In genomic region chr2:112765251-112765650, GRCh38 we compare ENCODE assay signal across 8 cellular contexts. TPM values are rescaled to one million over a fixed set of nuclear protein-coding genes. Genes with fewer than 3 reads are reported as not detected.
DNase-seq lines count a peak whose midpoint lies in the region; ATAC-seq and TF ChIP-seq lines count a peak whose summit lies in the region.

No MANE protein-coding gene starts in this region.

- H3K4me1 ChIP-seq in HAP-1 (peaks cover 10% of the 10 kb centered on the region), ascending aorta (peaks cover 3 to 4% of the 10 kb centered on the region in 2 donors), mesenchymal stem cell (ENCODE audit: control insufficient read depth, insufficient read depth, low read depth, low read length) (peaks cover 1% of the 10 kb centered on the region), body of pancreas (peaks cover 12% of the 10 kb centered on the region)

- peak overlapping the region in 1 of 2 experiments; percentile 87 for H2BK12ac ChIP-seq in mesenchymal stem cell (ENCODE audit: low read length in 2 of 2)

- no peak for DNase-seq in AG04449 (ENCODE audit: low read depth, low spot score)
- peak in 1 of 2 experiments; percentile 11 for DNase-seq in HAP-1 (ENCODE audit: low spot score in 2 of 2)
- no peak for DNase-seq in ascending aorta (ENCODE audit: low spot score in 2 of 2)
- DNase-seq in mesenchymal stem cell: no peak
- no peak for DNase-seq in AG08395 (ENCODE audit: low spot score)
- DNase-seq in body of pancreas: no peak
- DNase-seq in left colon: no peak

- no peaks in the 10 kb centered on the region for H3K27me3 ChIP-seq in HAP-1 (ENCODE audit: low read depth)
- no peaks in the 10 kb centered on the region for H3K27me3 ChIP-seq in ascending aorta
- no peaks in the 10 kb centered on the region for H3K27me3 ChIP-seq in mesenchymal stem cell (ENCODE audit: control insufficient read depth in 1 of 2, insufficient read depth in 1 of 2, low read length in 2 of 2)
- no peaks in the 10 kb centered on the region for H3K27me3 ChIP-seq in body of pancreas

- H3K4me2 ChIP-seq in mesenchymal stem cell (ENCODE audit: low read length, poor library complexity, severe bottlenecking): peak overlapping the region; percentile 32

- no peak for TF ChIP-seq POLR2A in body of pancreas (IDR thresholded peaks at IDR 0.05)

- peak overlapping the region; percentile 49 for H2AFZ ChIP-seq in mesenchymal stem cell (ENCODE audit: low read depth, low read length)

- H3K9ac ChIP-seq in mesenchymal stem cell (ENCODE audit: low read length): peak overlapping the region; percentile 80

- no peak overlapping the region for H2AK5ac ChIP-seq in mesenchymal stem cell (ENCODE audit: low read length, severe bottlenecking)

- in situ Hi-C loops in HAP-1 (cut with MboI; ENCODE audit: low sequenced_read_pairs): no loop called here

- WGBS in mesenchymal stem cell: 82% methylated on average over 3 of the region's 4 CpGs
- WGBS in body of pancreas, 2 donors: 65 to 73% methylated on average over 4 of the region's 4 CpGs

- intact Hi-C loops in ascending aorta (cut with DNase I): no loop called here
- intact Hi-C loops in body of pancreas (cut with DNase I): no loop called here
- intact Hi-C loops in left colon (cut with DNase I, micrococcal nuclease): no loop called here

- H2BK15ac ChIP-seq in mesenchymal stem cell (ENCODE audit: low read depth, poor library complexity, severe bottlenecking): no peak overlapping the region

- H3K4me3 ChIP-seq in AG04449 (ENCODE audit: low read depth, low read length): peak overlapping the region; percentile 88
- peak overlapping the region; percentile 86 for H3K4me3 ChIP-seq in HAP-1
- peak overlapping the region; percentile 45 to 79 for H3K4me3 ChIP-seq in ascending aorta
- H3K4me3 ChIP-seq in mesenchymal stem cell (ENCODE audit: insufficient read depth in 1 of 2, low read depth in 1 of 2, low read length in 2 of 2): peak overlapping the region in 1 of 2 experiments; percentile 95
- no peak overlapping the region for H3K4me3 ChIP-seq in body of pancreas

- no peak overlapping the region for H3K18ac ChIP-seq in mesenchymal stem cell (ENCODE audit: low read depth in 1 of 2, low read length in 2 of 2)

- no peak overlapping the region for H3K23ac ChIP-seq in mesenchymal stem cell (ENCODE audit: low read length in 2 of 2)

- H3K27ac ChIP-seq in ascending aorta: no peak overlapping the region
- H3K27ac ChIP-seq in mesenchymal stem cell (ENCODE audit: low read length, poor library complexity, severe bottlenecking): no peak overlapping the region
- H3K27ac ChIP-seq in body of pancreas: no peak overlapping the region

- CTCF ChIA-PET in AG04449 (lab: Yijun Ruan, JAX): interaction anchor here (1.0 kb wide), 1 partner anchor 176 kb away, joined by 3 read pairs; no protein-coding TSS in a partner anchor

- H3K14ac ChIP-seq in mesenchymal stem cell (ENCODE audit: low read length in 2 of 2): no peak overlapping the region

- TF ChIP-seq CTCF in AG04449 (IDR thresholded peaks at IDR 0.05; ENCODE audit: insufficient read depth, low read length, missing control alignments) (no peak), ascending aorta (IDR thresholded peaks at IDR 0.05) (no peak), body of pancreas (IDR thresholded peaks at IDR 0.05) (no peak)

- ATAC-seq in GM18511 (IDR thresholded peaks at IDR 0.05; ENCODE audit: unreplicated experiment) (no peak), body of pancreas (no peak), left colon (no peak)

- H2BK5ac ChIP-seq in mesenchymal stem cell (ENCODE audit: low read depth, low read length, poor library complexity, severe bottlenecking): no peak overlapping the region

- H4K8ac ChIP-seq in mesenchymal stem cell (ENCODE audit: low read length): no peak overlapping the region

- H4K91ac ChIP-seq in mesenchymal stem cell (ENCODE audit: low read length): no peak overlapping the region

- H3K36me3 ChIP-seq in HAP-1 (replicated peaks) (peaks cover 18% of the 10 kb centered on the region), ascending aorta (no peaks in the 10 kb centered on the region), mesenchymal stem cell (ENCODE audit: control insufficient read depth in 1 of 2, insufficient read depth in 2 of 2, low read depth in 1 of 2, low read length in 2 of 2) (no peaks in the 10 kb centered on the region), body of pancreas (replicated peaks in 1 of 2; ENCODE audit: insufficient read depth in 1 of 2, low read depth in 2 of 2) (no peaks in the 10 kb centered on the region)

- no peak overlapping the region for H3K4ac ChIP-seq in mesenchymal stem cell (ENCODE audit: low read depth in 1 of 2, low read length in 2 of 2)

- POLR2A ChIA-PET in AG04449 (lab: Yijun Ruan, JAX): no interaction called here

- H2BK120ac ChIP-seq in mesenchymal stem cell (ENCODE audit: low read depth, low read length): no peak overlapping the region

- peaks cover 18% of the 10 kb centered on the region for H3K79me1 ChIP-seq in mesenchymal stem cell (replicated peaks; ENCODE audit: low read length, poor library complexity, severe bottlenecking)

- H3K9me3 ChIP-seq in HAP-1 (no peaks in the 10 kb centered on the region), ascending aorta (no peaks in the 10 kb centered on the region), mesenchymal stem cell (ENCODE audit: control insufficient read depth, low read length) (no peaks in the 10 kb centered on the region), body of pancreas (no peaks in the 10 kb centered on the region)

RNA-seq across cellular contexts. Expression of gene CKAP2L, which starts 0.8 kb away (rescaled TPM):
- total RNA-seq in ascending aorta (not detected), body of pancreas (under 1 TPM in 1 of 2 donors, not detected in 1; under 0.01 TPM), left colon (1 to 10 TPM; 1.4 to 4.7 TPM)
- polyA plus RNA-seq in mesenchymal stem cell (2013, experiment 1 of 2): 2.7 TPM
- polyA plus RNA-seq in mesenchymal stem cell (2013, experiment 2 of 2): 3.1 TPM

RNA-seq across cellular contexts. Expression of gene IL1A, which starts 19.0 kb away (rescaled TPM):
- not detected for total RNA-seq in ascending aorta
- polyA plus RNA-seq in mesenchymal stem cell (2013, experiment 1 of 2): 0.72 TPM
- polyA plus RNA-seq in mesenchymal stem cell (2013, experiment 2 of 2): 0.84 TPM
- total RNA-seq in body of pancreas: not detected
- under 1 TPM; 0.12 to 0.17 TPM for total RNA-seq in left colon

RNA-seq across cellular contexts. Expression of gene NT5DC4, which starts 44.4 kb away (rescaled TPM):
- total RNA-seq in ascending aorta (not detected), body of pancreas (not detected), left colon (not detected)
- polyA plus RNA-seq in mesenchymal stem cell (2013, experiment 1 of 2): not detected
- polyA plus RNA-seq in mesenchymal stem cell (2013, experiment 2 of 2): not detected

Comparison
In these comparisons a context has a peak if more than half of its experiments do, and no peak if none do; other contexts are left out.
1. H3K4me3 ChIP-seq: peak in AG04449 (single experiment), HAP-1 (single experiment) and ascending aorta (2 of 2); none in body of pancreas (0 of 2).